23 cellular contexts compared by ENCODE assay signal in genomic region chr13:23934481-23934880, GRCh38. TPM values are rescaled to one million over a fixed set of nuclear protein-coding genes. Genes with fewer than 3 reads are reported as not detected.
DNase-seq lines count a peak whose midpoint lies in the region; ATAC-seq, FAIRE-seq and TF ChIP-seq lines count a peak whose summit lies in the region.
"Had no signal": no experiment of that assay in that cellular context is flagged by ENCODE, and none has a peak within 500 bp of the region (broad histone marks: within the 10 kb centered on the region; RNA-seq: fewer than 3 reads in every experiment).

No MANE protein-coding gene starts in this region.

- no peak for TF ChIP-seq EP300 in upper lobe of left lung (IDR thresholded peaks at IDR 0.05)

- no peak for TF ChIP-seq POLR2A in upper lobe of left lung (IDR thresholded peaks at IDR 0.05)

- peak; percentile 29 for DNase-seq in HTR-8/SVneo (ENCODE audit: insufficient read length, low spot score)
- peak; percentile 46 for DNase-seq in brain microvascular endothelial cell
- peak; percentile 96 for DNase-seq in fibroblast of peridontal ligament (ENCODE audit: extremely low read depth)
- peak; percentile 15 for DNase-seq in osteoblast (ENCODE audit: insufficient read length, low spot score, missing footprints)
- no peak for DNase-seq in retina
- no peak for DNase-seq in upper lobe of left lung
- DNase-seq: Calu3; CD8-positive, alpha-beta T cell; MG63; NCI-H1048; NCI-H1436; NCI-H2029; NCI-H345; NCI-H526; PC-9 had no signal

- H3K79me2 ChIP-seq in osteoblast (ENCODE audit: insufficient read depth, low read length): no peaks in the 10 kb centered on the region

- H3K36me3 ChIP-seq in brain microvascular endothelial cell (replicated peaks): no peaks in the 10 kb centered on the region
- no peaks in the 10 kb centered on the region for H3K36me3 ChIP-seq in osteoblast (ENCODE audit: insufficient read depth, low read length)
- no peaks in the 10 kb centered on the region for H3K36me3 ChIP-seq in upper lobe of left lung
- H3K36me3 ChIP-seq: BLaER1 treated with 17β-estradiol and CSF1 and Interleukin-3, amounts not matched to agents 10 nM and 100 nM; MG63 had no signal

- in situ Hi-C loops in brain microvascular endothelial cell (cut with HindIII; ENCODE audit: low pct_ligation_motif_present, low sequenced_read_pairs): no loop called here

- H3K27ac ChIP-seq in brain microvascular endothelial cell: no peak overlapping the region
- no peak overlapping the region for H3K27ac ChIP-seq in osteoblast (ENCODE audit: low read depth, low read length)
- H3K27ac ChIP-seq in upper lobe of left lung: no peak overlapping the region
- H3K27ac ChIP-seq: A549; BLaER1 treated with 17β-estradiol and CSF1 and Interleukin-3, amounts not matched to agents 10 nM and 100 nM; KMS-11; PC-9 had no signal

- H3K9me3 ChIP-seq in osteoblast (ENCODE audit: low read depth, low read length) (no peaks in the 10 kb centered on the region), upper lobe of left lung (no peaks in the 10 kb centered on the region)
- H3K9me3 ChIP-seq: A549, MG63 had no signal

- H3K4me3 ChIP-seq in brain microvascular endothelial cell (ENCODE audit: low read depth, low read length) (no peak overlapping the region), osteoblast (ENCODE audit: insufficient read depth, low read length) (no peak overlapping the region), upper lobe of left lung (no peak overlapping the region)
- H3K4me3 ChIP-seq: A549; BLaER1 treated with 17β-estradiol and CSF1 and Interleukin-3, amounts not matched to agents 10 nM and 100 nM; MG63; PC-9 had no signal

- H2AFZ ChIP-seq in osteoblast (ENCODE audit: low read length): no peak overlapping the region
- H2AFZ ChIP-seq: PC-9 had no signal

- H3K4me2 ChIP-seq in osteoblast (ENCODE audit: insufficient read depth, low read length): no peak overlapping the region
- H3K4me2 ChIP-seq: A549; BLaER1 treated with 17β-estradiol and CSF1 and Interleukin-3, amounts not matched to agents 10 nM and 100 nM; KMS-11; PC-9 had no signal

- H3K27me3 ChIP-seq in brain microvascular endothelial cell (replicated peaks) (no peaks in the 10 kb centered on the region), osteoblast (ENCODE audit: insufficient read depth, low read length) (peaks cover 5% of the 10 kb centered on the region), upper lobe of left lung (no peaks in the 10 kb centered on the region)
- H3K27me3 ChIP-seq: BLaER1 treated with 17β-estradiol and CSF1 and Interleukin-3, amounts not matched to agents 10 nM and 100 nM; MG63 had no signal

- TF ChIP-seq CTCF in brain microvascular endothelial cell (IDR thresholded peaks at IDR 0.05; ENCODE audit: low read depth, low read length, missing control alignments) (no peak), osteoblast (IDR thresholded peaks at IDR 0.05; ENCODE audit: extremely low read depth, low read depth, low read length) (no peak), upper lobe of left lung (IDR thresholded peaks at IDR 0.05) (no peak)

- H3K4me1 ChIP-seq in osteoblast (ENCODE audit: insufficient read depth, low read length) (peaks cover 5% of the 10 kb centered on the region), upper lobe of left lung (no peaks in the 10 kb centered on the region)
- H3K4me1 ChIP-seq: A549; BLaER1 treated with 17β-estradiol and CSF1 and Interleukin-3, amounts not matched to agents 10 nM and 100 nM had no signal

- 93 to 95% methylated on average over 2 of the region's 2 CpGs for WGBS in upper lobe of left lung, 2 donors

- FAIRE-seq in HTR-8/SVneo (lab: Jason Lieb, UNC): no peak
- FAIRE-seq: A549, GM12891, GM18507, H1 had no signal

- ATAC-seq in GM18502 (IDR thresholded peaks at IDR 0.05; ENCODE audit: poor library complexity, unreplicated experiment): no peak
- ATAC-seq in GM21529 (IDR thresholded peaks at IDR 0.05; ENCODE audit: unreplicated experiment): no peak
- no peak for ATAC-seq in upper lobe of left lung (ENCODE audit: low FRiP score in 2 of 2)
- ATAC-seq: A549; CD8-positive, alpha-beta T cell had no signal

- H4K20me1 ChIP-seq in osteoblast (ENCODE audit: insufficient read depth, low read length): no peaks in the 10 kb centered on the region
- H4K20me1 ChIP-seq: BLaER1 treated with 17β-estradiol and CSF1 and Interleukin-3, amounts not matched to agents 10 nM and 100 nM had no signal

RNA-seq across cellular contexts. Expression of gene C1QTNF9B, which starts 37.2 kb away (rescaled TPM):
- not detected in 2 replicates for total RNA-seq in osteoblast
- not detected for total RNA-seq in upper lobe of left lung
- total RNA-seq: Calu3; CD8-positive, alpha-beta T cell; H1; PC-9 had no signal

RNA-seq across cellular contexts. Expression of gene MIPEP, which starts 45.3 kb away (rescaled TPM):
- total RNA-seq in osteoblast (29.3 and 33.3 TPM in 2 replicates), upper lobe of left lung (10 to 100 TPM; 14.5 to 29.3 (median 19.1) TPM)

Comparison
In these comparisons a context has a peak if more than half of its experiments do, and no peak if none do; other contexts are left out.
1. DNase-seq: peak in HTR-8/SVneo (single experiment), brain microvascular endothelial cell (single experiment), fibroblast of peridontal ligament (single experiment) and osteoblast (single experiment); none in retina (single experiment) and upper lobe of left lung (0 of 2).